8 cellular contexts compared by ENCODE assay signal in the genomic region with DNA sequence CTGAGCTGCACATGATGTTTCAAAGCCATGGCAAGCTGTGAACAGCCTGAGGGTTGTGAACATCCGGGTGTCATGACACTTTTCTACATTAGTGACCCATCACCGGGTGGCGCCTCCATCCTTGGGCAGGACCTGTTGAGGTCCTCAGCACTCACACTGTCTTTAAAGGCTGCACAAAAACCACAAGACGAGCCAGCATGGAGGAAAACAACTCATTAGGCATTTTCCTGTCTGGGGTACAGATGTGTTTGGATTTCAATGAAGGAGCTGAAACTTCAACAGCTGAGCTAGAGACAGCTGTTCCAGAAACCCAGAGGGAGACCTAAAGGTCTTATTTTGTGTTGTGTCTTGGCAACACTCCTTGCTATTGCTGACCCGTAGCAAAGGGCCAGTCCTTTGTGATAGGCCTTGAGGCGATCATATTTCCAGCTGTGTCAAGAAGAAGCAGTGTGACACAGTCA.
A peak's percentile ranks its signal among the peaks of the same experiment; 100 is the strongest.
DNase-seq lines count a peak whose midpoint lies in the region; ATAC-seq and TF ChIP-seq lines count a peak whose summit lies in the region.

No MANE protein-coding gene starts in this region.

- H3K36me3 Mint-ChIP-seq in endodermal cell (ENCODE audit: low read depth), result no peaks in the 10 kb centered on the region

- no peaks in the 10 kb centered on the region for H3K27me3 ChIP-seq in Loucy (ENCODE audit: insufficient read depth, low read length, poor library complexity, severe bottlenecking)
- no peaks in the 10 kb centered on the region for H3K27me3 ChIP-seq in endodermal cell (ENCODE audit: control insufficient read depth, insufficient read depth, low read length, poor library complexity, severe bottlenecking)

- 73 to 83% methylated on average over 2 to 6 of the region's 6 CpGs for WGBS in endodermal cell (ENCODE audit: insufficient coverage in 1 of 2, insufficient read length in 1 of 2), 2 experiments

- no peaks in the 10 kb centered on the region for H3K9me3 ChIP-seq in Loucy (ENCODE audit: insufficient read depth, low read depth, low read length)
- peaks cover 12% of the 10 kb centered on the region for H3K9me3 ChIP-seq in endodermal cell (ENCODE audit: control insufficient read depth, low read length)

- H3K9ac ChIP-seq in Loucy (ENCODE audit: low read depth, low read length, poor library complexity, severe bottlenecking) (no peak overlapping the region), endodermal cell (ENCODE audit: extremely low read depth, low read length, poor library complexity, severe bottlenecking) (no peak overlapping the region)

- H2AFZ ChIP-seq in Loucy (ENCODE audit: low read length), result no peak overlapping the region

- no peak overlapping the region for H3K4me3 ChIP-seq in Loucy (ENCODE audit: low read length, poor library complexity, severe bottlenecking)
- H3K4me3 ChIP-seq in endodermal cell (ENCODE audit: low read length), result no peak overlapping the region
- no peak overlapping the region for H3K4me3 ChIP-seq in retinal pigment epithelial cell (ENCODE audit: low read length)

- H3K9me3 Mint-ChIP-seq in endodermal cell, result peaks cover 5% of the 10 kb centered on the region

- H3K9me2 ChIP-seq in Loucy (replicated peaks; ENCODE audit: low read depth, low read length), result no peaks in the 10 kb centered on the region

- H3K36me3 ChIP-seq in Loucy (ENCODE audit: insufficient read depth, low read length) (no peaks in the 10 kb centered on the region), endodermal cell (ENCODE audit: control insufficient read depth, insufficient read depth, low read length) (no peaks in the 10 kb centered on the region)

- peak overlapping the region; percentile 57 for H3K27ac Mint-ChIP-seq in endodermal cell

- no peaks in the 10 kb centered on the region for H3K79me2 ChIP-seq in Loucy (ENCODE audit: insufficient read depth, low read length)

- H3K4me2 ChIP-seq in Loucy (ENCODE audit: low read depth, low read length, poor library complexity, severe bottlenecking), result no peak overlapping the region

- TF ChIP-seq CTCF in Loucy (conservative IDR thresholded peaks at IDR 0.05; ENCODE audit: low read length) (peak; percentile 66), endodermal cell (conservative IDR thresholded peaks at IDR 0.05) (peak; percentile 60), retinal pigment epithelial cell (conservative IDR thresholded peaks at IDR 0.05; ENCODE audit: low read depth, low read length) (peak; percentile 13), omental fat pad (IDR thresholded peaks at IDR 0.05) (no peak)

- ATAC-seq in omental fat pad (ENCODE audit: low FRiP score) (no peak), GM19035 (IDR thresholded peaks at IDR 0.05; ENCODE audit: unreplicated experiment) (no peak)

- no peaks in the 10 kb centered on the region for H3K27me3 Mint-ChIP-seq in endodermal cell (ENCODE audit: insufficient read depth)

- peaks cover 3% of the 10 kb centered on the region for H3K4me1 Mint-ChIP-seq in endodermal cell

- H4K20me1 ChIP-seq in Loucy (ENCODE audit: insufficient read depth, low read length, poor library complexity, severe bottlenecking), result no peaks in the 10 kb centered on the region

- no peak overlapping the region for H3K27ac ChIP-seq in endodermal cell (ENCODE audit: low read depth, low read length)

- H3F3A ChIP-seq in Loucy (ENCODE audit: low read depth), result no peaks in the 10 kb centered on the region

- DNase-seq in NCI-H82 (lab: John Stamatoyannopoulos, UW) (peak; percentile 56), NCI-H82 treated with DMSO at 0.1 percent for 48 hours (lab: John Stamatoyannopoulos, UW; ENCODE audit: unreplicated experiment) (no peak), endodermal cell (peak; percentile 81), retinal pigment epithelial cell (ENCODE audit: low read depth) (no peak), omental fat pad (ENCODE audit: low spot score) (no peak), kidney glomerular epithelial cell (lab: John Stamatoyannopoulos, UW) (no peak)

- H3K4me3 Mint-ChIP-seq in endodermal cell, result no peak overlapping the region

- peaks cover 9% of the 10 kb centered on the region for H3K4me1 ChIP-seq in Loucy (ENCODE audit: insufficient read depth, low read length, poor library complexity, severe bottlenecking)
- H3K4me1 ChIP-seq in endodermal cell (ENCODE audit: control insufficient read depth, insufficient read depth, low read length), result no peaks in the 10 kb centered on the region

Comparison
In these comparisons a context has a peak if more than half of its experiments do, and no peak if none do; other contexts are left out.
1. DNase-seq: peak in NCI-H82 (single experiment) and endodermal cell (single experiment); none in NCI-H82 treated with DMSO at 0.1 percent for 48 hours (single experiment), retinal pigment epithelial cell (single experiment), omental fat pad (single experiment) and kidney glomerular epithelial cell (single experiment).
2. CTCF ChIP-seq: peak in Loucy (single experiment), endodermal cell (single experiment) and retinal pigment epithelial cell (single experiment); none in omental fat pad (0 of 3).